Comparison of ENCODE assay signal across 19 cellular contexts in the genomic region with DNA sequence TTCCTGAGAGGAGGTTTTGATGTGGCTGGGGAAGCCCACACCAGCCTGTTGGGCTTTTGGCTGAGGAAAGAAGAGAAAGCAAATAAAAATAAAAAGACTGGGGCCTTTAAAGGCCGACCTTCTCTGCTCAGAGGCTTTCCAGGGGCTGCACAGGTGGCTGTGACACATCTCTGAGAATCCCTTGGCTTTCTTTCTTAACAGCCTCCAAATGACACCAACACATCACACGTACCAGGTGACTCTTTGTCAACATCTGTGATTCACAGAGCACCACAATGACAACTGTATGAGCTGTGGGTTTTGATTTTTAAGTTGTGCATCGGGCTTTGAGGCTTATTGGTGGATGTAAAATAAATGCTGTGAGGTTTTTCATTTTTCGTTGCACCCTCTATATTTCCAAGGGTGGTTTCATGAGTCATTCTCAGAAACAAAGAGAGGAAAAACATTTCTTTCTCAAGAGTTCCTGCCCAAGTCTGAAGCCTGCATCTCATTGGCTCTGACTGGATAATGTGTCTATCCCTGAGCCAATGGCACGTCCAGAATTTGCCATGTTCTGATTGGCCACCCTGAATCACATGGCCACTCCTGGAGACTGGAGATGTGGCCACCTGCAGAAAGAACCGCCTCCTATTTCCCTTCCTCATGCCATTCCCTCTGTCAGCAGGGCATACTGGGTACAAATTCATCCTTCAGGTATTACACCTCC.
DNase-seq lines count a peak whose midpoint lies in the region; FAIRE-seq and TF ChIP-seq lines count a peak whose summit lies in the region.
"Had no signal": no experiment of that assay in that cellular context is flagged by ENCODE, and none has a peak within 500 bp of the region (broad histone marks: within the 10 kb centered on the region; RNA-seq: fewer than 3 reads in every experiment).

No MANE protein-coding gene starts in this region.

- 74% methylated on average over 6 of the region's 6 CpGs; no CpG with 5 or more reads in 1 of the 2 experiments for WGBS in H1 (ENCODE audit: extremely low coverage in 1 of 2, insufficient coverage in 1 of 2, insufficient read length in 1 of 2, insufficient replicate concordance in 2 of 2, low coverage in 1 of 2, low lambda C conversion rate in 2 of 2, missing lambda C conversion rate in 1 of 2), 2 experiments

- H3K4me3 ChIP-seq in H1 (ENCODE audit: extremely low read depth in 1 of 4, insufficient read depth in 2 of 4, low read depth in 3 of 4, low read length in 4 of 4) (no peak overlapping the region), coronary artery (no peak overlapping the region)
- H3K4me3 ChIP-seq: BLaER1, GM23248, SJSA1 had no signal

- no peak overlapping the region for H2BK120ac ChIP-seq in H1 (replicated peaks; ENCODE audit: low read depth, low read length)

- H3K4ac ChIP-seq in H1 (replicated peaks; ENCODE audit: insufficient read length, low read depth, low read length), result no peak overlapping the region

- H2AFZ ChIP-seq in H1 (ENCODE audit: low read length), result no peak overlapping the region
- H2AFZ ChIP-seq: GM23248 had no signal

- no peak overlapping the region for H2BK20ac ChIP-seq in H1 (ENCODE audit: low read length)

- TF ChIP-seq CTCF in H1 (IDR thresholded peaks at IDR 0.05; ENCODE audit: control extremely low read depth in 1 of 3, insufficient read depth in 1 of 3, low read depth in 1 of 3, low read length in 3 of 3) (no peak), RWPE1 (conservative IDR thresholded peaks at IDR 0.05; ENCODE audit: low read depth) (no peak), coronary artery (IDR thresholded peaks at IDR 0.05) (no peak)

- CTCF ChIA-PET in H1 (lab: Charles Lee; ENCODE audit: partially characterized antibody), result interaction anchor here (1.4 to 1.7 kb wide), 2 partner anchors 8 to 12 kb away, joined by 4 to 5 read pairs; no protein-coding TSS in a partner anchor
- CTCF ChIA-PET in RWPE1 (lab: Yijun Ruan, JAX), result no interaction called here

- no peaks in the 10 kb centered on the region for H3K79me1 ChIP-seq in H1 (ENCODE audit: low read depth, low read length)

- H3K27ac ChIP-seq in H1 (ENCODE audit: low read depth, low read length) (no peak overlapping the region), RWPE1 (no peak overlapping the region), coronary artery (no peak overlapping the region)
- H3K27ac ChIP-seq: BLaER1, GM23248, SJSA1 had no signal

- no peak overlapping the region for H3K14ac ChIP-seq in H1 (ENCODE audit: insufficient read length)

- H3K18ac ChIP-seq in H1 (ENCODE audit: extremely low read depth, low read length), result no peak overlapping the region

- no peak for FAIRE-seq in RCC 7860 (lab: Jason Lieb, UNC)
- no peak for FAIRE-seq in H1 (lab: Jason Lieb, UNC)
- FAIRE-seq: GM19239 had no signal

- no peaks in the 10 kb centered on the region for H3K9me3 ChIP-seq in H1 (ENCODE audit: insufficient read depth in 2 of 2, low read depth in 1 of 2, low read length in 1 of 2)

- no peak overlapping the region for H3K9ac ChIP-seq in H1 (replicated peaks in 1 of 4; ENCODE audit: extremely low read depth in 1 of 4, low read depth in 3 of 4, low read length in 3 of 4)
- H3K9ac ChIP-seq: BLaER1, GM23248 had no signal

- H3K23ac ChIP-seq in H1 (ENCODE audit: insufficient read length), result no peak overlapping the region

- H3K36me3 ChIP-seq in H1 (ENCODE audit: control insufficient read depth in 2 of 4, insufficient read depth in 4 of 4, low read length in 3 of 4), result no peaks in the 10 kb centered on the region
- H3K36me3 ChIP-seq: BLaER1, SJSA1 had no signal

- no peak overlapping the region for H3K56ac ChIP-seq in H1 (replicated peaks; ENCODE audit: insufficient read length, low read depth, low read length)

- H3K27me3 ChIP-seq in H1 (replicated peaks in 1 of 4; ENCODE audit: control insufficient read depth in 3 of 4, extremely low read depth in 1 of 4, insufficient read depth in 3 of 4, low read length in 3 of 4), result no peaks in the 10 kb centered on the region
- H3K27me3 ChIP-seq: BLaER1, SJSA1 had no signal

- TF ChIP-seq EP300 in H1 (IDR thresholded peaks at IDR 0.05; ENCODE audit: borderline replicate concordance in 1 of 2, low read depth in 2 of 2, low read length in 2 of 2), result no peak

- H4K91ac ChIP-seq in H1 (replicated peaks; ENCODE audit: insufficient read length, low read length), result no peak overlapping the region

- H2BK15ac ChIP-seq in H1 (ENCODE audit: low read length), result no peak overlapping the region

- no peak overlapping the region for H2BK12ac ChIP-seq in H1 (ENCODE audit: low read depth, low read length)

- no peak overlapping the region for H2BK5ac ChIP-seq in H1 (ENCODE audit: low read depth, low read length)

- no peaks in the 10 kb centered on the region for H3K79me2 ChIP-seq in H1 (ENCODE audit: control insufficient read depth in 1 of 2, insufficient read depth in 2 of 2, low read length in 2 of 2)

- no peak overlapping the region for H3K4me2 ChIP-seq in H1 (ENCODE audit: insufficient read depth in 1 of 2, low read depth in 2 of 2, low read length in 2 of 2)
- H3K4me2 ChIP-seq: BLaER1 had no signal

- POLR2A ChIA-PET in H1 (lab: Charles Lee; ENCODE audit: partially characterized antibody), result no interaction called here
- POLR2A ChIA-PET in RWPE1 (lab: Yijun Ruan, JAX; ENCODE audit: low non-redundant PET), result no interaction called here

- no peaks in the 10 kb centered on the region for H4K20me1 ChIP-seq in H1 (replicated peaks in 1 of 2; ENCODE audit: control insufficient read depth in 1 of 2, insufficient read depth in 2 of 2, low read length in 2 of 2)
- H4K20me1 ChIP-seq: BLaER1 had no signal

- no peak overlapping the region for H2AK5ac ChIP-seq in H1 (ENCODE audit: low read depth, low read length)

- DNase-seq in H4 (ENCODE audit: low spot score) (peak; percentile 6), RCC 7860 (ENCODE audit: low spot score) (peak; percentile 17), H1 (ENCODE audit: low read depth in 1 of 2, low spot score in 2 of 2) (no peak), superior temporal gyrus (ENCODE audit: extremely low spot score) (peak; percentile 11), RWPE1 (ENCODE audit: low spot score) (no peak), hepatic stellate cell (ENCODE audit: low spot score) (no peak), glomerular visceral epithelial cell (ENCODE audit: extremely low spot score) (no peak), coronary artery (ENCODE audit: low spot score) (no peak)
- DNase-seq: CD8-positive, alpha-beta T cell; GF-D8; GM23248; NCI-H187; NCI-H226; NCI-H524; NCI-H82; PC-3 had no signal

- TF ChIP-seq RAD21 in H1 (IDR thresholded peaks at IDR 0.05 in 1 of 2, conservative IDR thresholded peaks at IDR 0.05 in 1 of 2; ENCODE audit: low read depth in 2 of 2, low read length in 2 of 2), result no peak

- no peak overlapping the region for H4K5ac ChIP-seq in H1 (ENCODE audit: insufficient read length, low read depth, low read length)

- H4K8ac ChIP-seq in H1 (ENCODE audit: extremely low read depth, insufficient read depth, low read length), result no peak overlapping the region

- H3K23me2 ChIP-seq in H1 (ENCODE audit: low read depth, low read length), result no peaks in the 10 kb centered on the region; the same call in 1 of the 2 replicates

- TF ChIP-seq POLR2A in H1 (IDR thresholded peaks at IDR 0.05; ENCODE audit: control extremely low read depth in 1 of 2, low read depth in 2 of 2, low read length in 2 of 2), result no peak

- H3K4me1 ChIP-seq in H1 (replicated peaks in 1 of 4; ENCODE audit: control insufficient read depth in 3 of 4, insufficient read depth in 4 of 4, low read length in 3 of 4), result no peaks in the 10 kb centered on the region
- H3K4me1 ChIP-seq: SJSA1 had no signal

TF ChIP-seq in H1, 55 proteins besides CTCF, POLR2A, EP300 and RAD21:
- TF ChIP-seq TEAD4 (IDR thresholded peaks at IDR 0.05; ENCODE audit: low read depth, low read length), result no peak
- TF ChIP-seq, protein P1, sequence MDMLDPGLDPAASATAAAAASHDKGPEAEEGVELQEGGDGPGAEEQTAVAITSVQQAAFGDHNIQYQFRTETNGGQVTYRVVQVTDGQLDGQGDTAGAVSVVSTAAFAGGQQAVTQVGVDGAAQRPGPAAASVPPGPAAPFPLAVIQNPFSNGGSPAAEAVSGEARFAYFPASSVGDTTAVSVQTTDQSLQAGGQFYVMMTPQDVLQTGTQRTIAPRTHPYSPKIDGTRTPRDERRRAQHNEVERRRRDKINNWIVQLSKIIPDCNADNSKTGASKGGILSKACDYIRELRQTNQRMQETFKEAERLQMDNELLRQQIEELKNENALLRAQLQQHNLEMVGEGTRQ (IDR thresholded peaks at IDR 0.05; ENCODE audit: low read length), result 0 out of 2 replicates have a peak, but pooled peaks have one; percentile 38
TF ChIP-seq in H1: peak in this region for 1.

Comparison
In these comparisons a context has a peak if more than half of its experiments do, and no peak if none do; other contexts are left out.
1. DNase-seq: peak in H4 (single experiment), RCC 7860 (single experiment) and superior temporal gyrus (single experiment); none in H1 (0 of 2), RWPE1 (single experiment), hepatic stellate cell (single experiment), glomerular visceral epithelial cell (single experiment) and coronary artery (single experiment).